In the genomic region with DNA sequence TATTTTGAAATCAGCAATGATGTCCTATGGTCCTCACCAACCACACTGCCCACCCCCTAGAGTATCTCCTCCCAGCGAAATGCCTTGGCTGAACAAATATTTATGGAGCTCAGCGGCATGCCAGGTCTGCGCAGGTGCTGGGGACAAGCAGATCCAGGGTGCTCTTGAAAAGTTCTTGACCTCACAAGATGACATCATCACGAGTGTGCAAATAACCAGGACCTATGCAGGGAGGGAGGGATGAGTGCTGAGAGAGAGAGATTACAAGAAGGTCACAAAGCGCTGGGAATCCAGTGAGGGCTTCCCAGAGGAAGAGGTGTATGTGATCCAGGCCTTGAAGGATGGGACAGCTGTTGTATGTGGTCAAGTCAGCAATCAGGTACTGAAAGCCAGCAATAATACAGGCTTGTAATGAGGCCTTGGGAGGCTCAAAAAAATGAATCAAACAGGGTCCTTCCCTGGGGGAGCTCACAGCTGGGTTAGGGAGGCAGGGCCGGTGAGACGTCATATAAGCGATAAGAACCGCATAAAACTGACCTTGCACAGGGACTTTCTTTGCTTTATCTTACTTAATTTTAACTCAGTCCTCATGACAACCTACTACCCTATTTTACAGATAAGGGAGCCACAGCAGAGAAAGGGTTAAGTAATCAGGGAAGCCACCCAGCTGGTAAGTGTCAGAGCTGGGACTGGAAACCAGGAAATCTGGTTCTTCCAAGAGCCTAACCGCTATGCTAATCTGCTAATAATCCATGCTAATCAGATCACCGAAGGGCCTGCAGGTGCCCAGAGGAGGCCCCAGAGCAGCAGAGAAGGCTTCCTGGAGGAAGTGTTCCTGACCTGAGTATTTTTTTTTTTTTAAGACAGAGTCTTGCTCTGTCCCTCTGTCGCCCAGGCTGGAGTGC, we compare ENCODE assay signal across 8 cellular contexts. TPM values are rescaled to one million over a fixed set of nuclear protein-coding genes. Genes with fewer than 3 reads are reported as not detected.
DNase-seq lines count a peak whose midpoint lies in the region; ATAC-seq and TF ChIP-seq lines count a peak whose summit lies in the region.

No MANE protein-coding gene starts in this region.

- ATAC-seq in GM23338: peak; percentile 59
- ATAC-seq in HG03354 (IDR thresholded peaks at IDR 0.05; ENCODE audit: poor library complexity, severe bottlenecking, unreplicated experiment): no peak
- no peak for ATAC-seq in HG03432 (IDR thresholded peaks at IDR 0.05; ENCODE audit: unreplicated experiment)

- H3K4me3 ChIP-seq in GM23338: no peak overlapping the region

- H3K4me1 ChIP-seq in GM23338 (ENCODE audit: insufficient read depth): peaks cover 52% of the 10 kb centered on the region

- TF ChIP-seq CTCF in GM23338 (conservative IDR thresholded peaks at IDR 0.05; ENCODE audit: low read depth in 2 of 2) (no peak), endothelial cell (IDR thresholded peaks at IDR 0.05; ENCODE audit: unreplicated experiment) (no peak), progenitor cell of endocrine pancreas (IDR thresholded peaks at IDR 0.05; ENCODE audit: unreplicated experiment) (no peak)

- no peaks in the 10 kb centered on the region for H4K20me1 ChIP-seq in GM23338 (replicated peaks; ENCODE audit: insufficient read depth)

- H3K79me2 ChIP-seq in GM23338 (replicated peaks; ENCODE audit: insufficient read depth): no peaks in the 10 kb centered on the region

- H3K27ac ChIP-seq in GM23338 (ENCODE audit: low read depth): no peak overlapping the region

- H3K4me1 Mint-ChIP-seq in GM23338: peaks cover 88% of the 10 kb centered on the region
- H3K4me1 Mint-ChIP-seq in endothelial cell (ENCODE audit: unreplicated experiment): peaks cover 93% of the 10 kb centered on the region
- H3K4me1 Mint-ChIP-seq in progenitor cell of endocrine pancreas (ENCODE audit: low read depth): peaks cover 50% of the 10 kb centered on the region

- DNase-seq in GM23338 (ENCODE audit: low spot score): peak; percentile 79
- DNase-seq in NCI-H524 (lab: John Stamatoyannopoulos, UW): peak; percentile 37 to 77
- DNase-seq in endothelial cell (ENCODE audit: low spot score): no peak
- no peak for DNase-seq in progenitor cell of endocrine pancreas (ENCODE audit: low spot score, unreplicated experiment)
- no peak for DNase-seq in activated CD8-positive, alpha-beta memory T cell treated with anti-CD3 and anti-CD28 coated beads for 24 hours
- DNase-seq in globus pallidus (ENCODE audit: low spot score): no peak

- no peaks in the 10 kb centered on the region for H3K36me3 ChIP-seq in GM23338 (ENCODE audit: insufficient read depth)

- peak overlapping the region; percentile 15; the same call in 1 of the 2 replicates for H3K4me2 ChIP-seq in GM23338

- H2AFZ ChIP-seq in GM23338: 0 out of 2 replicates have a peak overlapping the region, but pooled peaks have one; percentile 4

- H3K27me3 ChIP-seq in GM23338 (ENCODE audit: insufficient read depth): no peaks in the 10 kb centered on the region

- peak overlapping the region; percentile 75 for H3K27ac Mint-ChIP-seq in GM23338
- H3K27ac Mint-ChIP-seq in endothelial cell (ENCODE audit: unreplicated experiment): peak overlapping the region; percentile 70
- peak overlapping the region; percentile 93 for H3K27ac Mint-ChIP-seq in progenitor cell of endocrine pancreas

- peaks cover 27% of the 10 kb centered on the region for H3K36me3 Mint-ChIP-seq in GM23338 (ENCODE audit: low read depth)
- peaks cover 19% of the 10 kb centered on the region for H3K36me3 Mint-ChIP-seq in endothelial cell (ENCODE audit: low read depth, unreplicated experiment)
- H3K36me3 Mint-ChIP-seq in progenitor cell of endocrine pancreas (ENCODE audit: insufficient read depth): no peaks in the 10 kb centered on the region

- 0 out of 2 replicates have a peak, but pooled peaks cover 2% of the 10 kb centered on the region for H3F3A ChIP-seq in GM23338 (replicated peaks; ENCODE audit: low read depth)

- H3K4me3 Mint-ChIP-seq in GM23338 (peak overlapping the region; percentile 25; the same call in 1 of the 3 replicates), endothelial cell (ENCODE audit: unreplicated experiment) (peak overlapping the region; percentile 8), progenitor cell of endocrine pancreas (ENCODE audit: low read depth) (peak overlapping the region; percentile 27)

- peaks cover 17% of the 10 kb centered on the region for H3K27me3 Mint-ChIP-seq in GM23338 (ENCODE audit: insufficient read depth, low read depth, poor library complexity)
- H3K27me3 Mint-ChIP-seq in endothelial cell (ENCODE audit: unreplicated experiment): peaks cover 15% of the 10 kb centered on the region
- H3K27me3 Mint-ChIP-seq in progenitor cell of endocrine pancreas: no peaks in the 10 kb centered on the region

- H3K9me3 Mint-ChIP-seq in GM23338: no peaks in the 10 kb centered on the region; the same call in 2 of the 3 replicates
- no peaks in the 10 kb centered on the region for H3K9me3 Mint-ChIP-seq in endothelial cell (ENCODE audit: unreplicated experiment)
- no peaks in the 10 kb centered on the region for H3K9me3 Mint-ChIP-seq in progenitor cell of endocrine pancreas (ENCODE audit: low read depth)

- no peaks in the 10 kb centered on the region for H3K9me2 ChIP-seq in GM23338 (ENCODE audit: insufficient read depth)

TF ChIP-seq in GM23338, 12 proteins besides CTCF, POLR2A, EP300 and RAD21:
- TF ChIP-seq, protein P1, sequence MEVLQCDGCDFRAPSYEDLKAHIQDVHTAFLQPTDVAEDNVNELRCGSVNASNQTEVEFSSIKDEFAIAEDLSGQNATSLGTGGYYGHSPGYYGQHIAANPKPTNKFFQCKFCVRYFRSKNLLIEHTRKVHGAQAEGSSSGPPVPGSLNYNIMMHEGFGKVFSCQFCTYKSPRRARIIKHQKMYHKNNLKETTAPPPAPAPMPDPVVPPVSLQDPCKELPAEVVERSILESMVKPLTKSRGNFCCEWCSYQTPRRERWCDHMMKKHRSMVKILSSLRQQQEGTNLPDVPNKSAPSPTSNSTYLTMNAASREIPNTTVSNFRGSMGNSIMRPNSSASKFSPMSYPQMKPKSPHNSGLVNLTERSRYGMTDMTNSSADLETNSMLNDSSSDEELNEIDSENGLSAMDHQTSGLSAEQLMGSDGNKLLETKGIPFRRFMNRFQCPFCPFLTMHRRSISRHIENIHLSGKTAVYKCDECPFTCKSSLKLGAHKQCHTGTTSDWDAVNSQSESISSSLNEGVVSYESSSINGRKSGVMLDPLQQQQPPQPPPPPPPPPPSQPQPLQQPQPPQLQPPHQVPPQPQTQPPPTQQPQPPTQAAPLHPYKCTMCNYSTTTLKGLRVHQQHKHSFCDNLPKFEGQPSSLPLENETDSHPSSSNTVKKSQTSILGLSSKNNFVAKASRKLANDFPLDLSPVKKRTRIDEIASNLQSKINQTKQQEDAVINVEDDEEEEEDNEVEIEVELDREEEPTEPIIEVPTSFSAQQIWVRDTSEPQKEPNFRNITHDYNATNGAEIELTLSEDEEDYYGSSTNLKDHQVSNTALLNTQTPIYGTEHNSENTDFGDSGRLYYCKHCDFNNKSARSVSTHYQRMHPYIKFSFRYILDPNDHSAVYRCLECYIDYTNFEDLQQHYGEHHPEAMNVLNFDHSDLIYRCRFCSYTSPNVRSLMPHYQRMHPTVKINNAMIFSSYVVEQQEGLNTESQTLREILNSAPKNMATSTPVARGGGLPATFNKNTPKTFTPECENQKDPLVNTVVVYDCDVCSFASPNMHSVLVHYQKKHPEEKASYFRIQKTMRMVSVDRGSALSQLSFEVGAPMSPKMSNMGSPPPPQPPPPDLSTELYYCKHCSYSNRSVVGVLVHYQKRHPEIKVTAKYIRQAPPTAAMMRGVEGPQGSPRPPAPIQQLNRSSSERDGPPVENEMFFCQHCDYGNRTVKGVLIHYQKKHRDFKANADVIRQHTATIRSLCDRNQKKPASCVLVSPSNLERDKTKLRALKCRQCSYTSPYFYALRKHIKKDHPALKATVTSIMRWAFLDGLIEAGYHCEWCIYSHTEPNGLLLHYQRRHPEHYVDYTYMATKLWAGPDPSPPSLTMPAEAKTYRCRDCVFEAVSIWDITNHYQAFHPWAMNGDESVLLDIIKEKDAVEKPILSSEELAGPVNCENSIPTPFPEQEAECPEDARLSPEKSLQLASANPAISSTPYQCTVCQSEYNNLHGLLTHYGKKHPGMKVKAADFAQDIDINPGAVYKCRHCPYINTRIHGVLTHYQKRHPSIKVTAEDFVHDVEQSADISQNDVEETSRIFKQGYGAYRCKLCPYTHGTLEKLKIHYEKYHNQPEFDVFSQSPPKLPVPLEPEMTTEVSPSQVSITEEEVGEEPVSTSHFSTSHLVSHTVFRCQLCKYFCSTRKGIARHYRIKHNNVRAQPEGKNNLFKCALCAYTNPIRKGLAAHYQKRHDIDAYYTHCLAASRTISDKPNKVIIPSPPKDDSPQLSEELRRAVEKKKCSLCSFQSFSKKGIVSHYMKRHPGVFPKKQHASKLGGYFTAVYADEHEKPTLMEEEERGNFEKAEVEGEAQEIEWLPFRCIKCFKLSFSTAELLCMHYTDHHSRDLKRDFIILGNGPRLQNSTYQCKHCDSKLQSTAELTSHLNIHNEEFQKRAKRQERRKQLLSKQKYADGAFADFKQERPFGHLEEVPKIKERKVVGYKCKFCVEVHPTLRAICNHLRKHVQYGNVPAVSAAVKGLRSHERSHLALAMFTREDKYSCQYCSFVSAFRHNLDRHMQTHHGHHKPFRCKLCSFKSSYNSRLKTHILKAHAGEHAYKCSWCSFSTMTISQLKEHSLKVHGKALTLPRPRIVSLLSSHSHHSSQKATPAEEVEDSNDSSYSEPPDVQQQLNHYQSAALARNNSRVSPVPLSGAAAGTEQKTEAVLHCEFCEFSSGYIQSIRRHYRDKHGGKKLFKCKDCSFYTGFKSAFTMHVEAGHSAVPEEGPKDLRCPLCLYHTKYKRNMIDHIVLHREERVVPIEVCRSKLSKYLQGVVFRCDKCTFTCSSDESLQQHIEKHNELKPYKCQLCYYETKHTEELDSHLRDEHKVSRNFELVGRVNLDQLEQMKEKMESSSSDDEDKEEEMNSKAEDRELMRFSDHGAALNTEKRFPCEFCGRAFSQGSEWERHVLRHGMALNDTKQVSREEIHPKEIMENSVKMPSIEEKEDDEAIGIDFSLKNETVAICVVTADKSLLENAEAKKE (CRISPR knock-in tag; IDR thresholded peaks at IDR 0.05): 0 out of 2 replicates have a peak, but pooled peaks have one; percentile 13
- TF ChIP-seq NANOG (IDR thresholded peaks at IDR 0.05; ENCODE audit: borderline replicate concordance): no peak

RNA-seq across cellular contexts. Expression of a gene that starts 8.2 kb away (rescaled TPM):
- 11.1 and 17.0 TPM in 2 replicates for total RNA-seq in GM23338 (2014; rRNA removed; shearing (Covaris generic))
- 5.8 and 6.3 TPM in 2 replicates for polyA plus RNA-seq in GM23338 (2016; fragmentation: Nextera tagmentation; extraction: Ambion mirVana)
- 197 TPM for total RNA-seq in endothelial cell (ENCODE audit: unreplicated experiment)
- total RNA-seq in progenitor cell of endocrine pancreas: 32.5 and 36.0 TPM in 2 replicates

RNA-seq across cellular contexts. Expression of a gene that starts 56.1 kb away (rescaled TPM):
- total RNA-seq in GM23338 (2014; rRNA removed; shearing (Covaris generic)): 1,200 and 1,745 TPM in 2 replicates
- 2,793 and 2,848 TPM in 2 replicates for polyA plus RNA-seq in GM23338 (2016; fragmentation: Nextera tagmentation; extraction: Ambion mirVana)
- total RNA-seq in endothelial cell (ENCODE audit: unreplicated experiment) (3,784 TPM), progenitor cell of endocrine pancreas (2,637 and 2,682 TPM in 2 replicates)

Comparison
In these comparisons a context has a peak if more than half of its experiments do, and no peak if none do; other contexts are left out.
1. DNase-seq: peak in GM23338 (single experiment) and NCI-H524 (2 of 2); none in endothelial cell (single experiment), progenitor cell of endocrine pancreas (single experiment), activated CD8-positive, alpha-beta memory T cell treated with anti-CD3 and anti-CD28 coated beads for 24 hours (single experiment) and globus pallidus (single experiment).
2. Peak in every context shown above with its lines, with median percentiles within 50 percentile points of each other: H3K27ac Mint-ChIP-seq and H3K4me3 Mint-ChIP-seq.